ENCODE assay signal across 1 cellular context in the genomic region with DNA sequence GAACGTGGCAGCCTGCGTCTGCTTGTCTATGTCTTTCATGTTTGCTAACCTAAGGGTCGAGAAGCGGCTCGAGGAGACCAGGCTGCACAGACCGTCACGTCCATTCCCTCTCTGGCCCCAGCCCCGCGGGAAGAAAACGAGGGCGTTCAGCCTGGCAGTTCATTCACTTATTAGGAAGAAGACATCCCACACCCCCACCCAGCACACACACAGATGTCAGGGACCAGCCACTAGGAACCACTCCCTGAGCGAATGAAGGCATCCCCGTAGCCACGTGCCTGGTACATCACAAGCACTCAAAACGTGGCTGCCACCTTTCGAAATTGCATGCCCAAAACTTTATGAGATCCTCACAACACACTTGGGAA.
TF ChIP-seq lines count a peak whose summit lies in the region.

No MANE protein-coding gene starts in this region.

TF ChIP-seq in GM12878, 131 proteins besides CTCF, POLR2A, EP300 and RAD21:
- TF ChIP-seq SIN3A (IDR thresholded peaks at IDR 0.05; ENCODE audit: low read depth, low read length): no peak
- TF ChIP-seq, protein P1, sequence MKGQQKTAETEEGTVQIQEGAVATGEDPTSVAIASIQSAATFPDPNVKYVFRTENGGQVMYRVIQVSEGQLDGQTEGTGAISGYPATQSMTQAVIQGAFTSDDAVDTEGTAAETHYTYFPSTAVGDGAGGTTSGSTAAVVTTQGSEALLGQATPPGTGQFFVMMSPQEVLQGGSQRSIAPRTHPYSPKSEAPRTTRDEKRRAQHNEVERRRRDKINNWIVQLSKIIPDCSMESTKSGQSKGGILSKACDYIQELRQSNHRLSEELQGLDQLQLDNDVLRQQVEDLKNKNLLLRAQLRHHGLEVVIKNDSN (IDR thresholded peaks at IDR 0.05; ENCODE audit: borderline replicate concordance, extremely low read length, insufficient read depth, low read depth, low read length): no peak
- TF ChIP-seq, protein P2, sequence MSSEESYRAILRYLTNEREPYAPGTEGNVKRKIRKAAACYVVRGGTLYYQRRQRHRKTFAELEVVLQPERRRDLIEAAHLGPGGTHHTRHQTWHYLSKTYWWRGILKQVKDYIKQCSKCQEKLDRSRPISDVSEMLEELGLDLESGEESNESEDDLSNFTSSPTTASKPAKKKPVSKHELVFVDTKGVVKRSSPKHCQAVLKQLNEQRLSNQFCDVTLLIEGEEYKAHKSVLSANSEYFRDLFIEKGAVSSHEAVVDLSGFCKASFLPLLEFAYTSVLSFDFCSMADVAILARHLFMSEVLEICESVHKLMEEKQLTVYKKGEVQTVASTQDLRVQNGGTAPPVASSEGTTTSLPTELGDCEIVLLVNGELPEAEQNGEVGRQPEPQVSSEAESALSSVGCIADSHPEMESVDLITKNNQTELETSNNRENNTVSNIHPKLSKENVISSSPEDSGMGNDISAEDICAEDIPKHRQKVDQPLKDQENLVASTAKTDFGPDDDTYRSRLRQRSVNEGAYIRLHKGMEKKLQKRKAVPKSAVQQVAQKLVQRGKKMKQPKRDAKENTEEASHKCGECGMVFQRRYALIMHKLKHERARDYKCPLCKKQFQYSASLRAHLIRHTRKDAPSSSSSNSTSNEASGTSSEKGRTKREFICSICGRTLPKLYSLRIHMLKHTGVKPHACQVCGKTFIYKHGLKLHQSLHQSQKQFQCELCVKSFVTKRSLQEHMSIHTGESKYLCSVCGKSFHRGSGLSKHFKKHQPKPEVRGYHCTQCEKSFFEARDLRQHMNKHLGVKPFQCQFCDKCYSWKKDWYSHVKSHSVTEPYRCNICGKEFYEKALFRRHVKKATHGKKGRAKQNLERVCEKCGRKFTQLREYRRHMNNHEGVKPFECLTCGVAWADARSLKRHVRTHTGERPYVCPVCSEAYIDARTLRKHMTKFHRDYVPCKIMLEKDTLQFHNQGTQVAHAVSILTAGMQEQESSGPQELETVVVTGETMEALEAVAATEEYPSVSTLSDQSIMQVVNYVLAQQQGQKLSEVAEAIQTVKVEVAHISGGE (CRISPR knock-in tag; IDR thresholded peaks at IDR 0.05): no peak
